In genomic region chr7:142120474-142121000, GRCh38 we compare ENCODE assay signal across 34 cellular contexts. TPM values are rescaled to one million over a fixed set of nuclear protein-coding genes. Genes with fewer than 3 reads are reported as not detected.
"Had no signal": no experiment of that assay in that cellular context is flagged by ENCODE, and none has a peak within 500 bp of the region (broad histone marks: within the 10 kb centered on the region; RNA-seq: fewer than 3 reads in every experiment).

No MANE protein-coding gene starts in this region.

- H3K9me3 Mint-ChIP-seq: activated CD4-positive, alpha-beta memory T cell treated with anti-CD3 and anti-CD28 coated beads for 36 hours; activated CD4-positive, alpha-beta T cell treated with anti-CD3 and anti-CD28 coated beads, Interleukin-2, amount 10 ng/mL, durations not matched to agents 24 days and 14 days; activated naive CD4-positive, alpha-beta T cell treated with anti-CD3 and anti-CD28 coated beads, Interleukin-2, amount 10 ng/mL, durations not matched to agents 7 days and 5 days; activated naive CD8-positive, alpha-beta T cell treated with anti-CD3 and anti-CD28 coated beads, Interleukin-2, amount 10 ng/mL, durations not matched to agents 7 days and 5 days; activated T-helper 1 cell treated with anti-CD3 and anti-CD28 coated beads, Interleukin-12 subunit alpha, Interleukin-12 subunit beta, Interleukin-2, Interleukin-4 antibody, amounts not matched to agents 30 ng/mL and 10 ng/mL and 1 ng/mL, durations not matched to agents 14 hours and 24 hours and 36 hours; brain; effector memory CD8-positive, alpha-beta T cell; naive B cell; nephron progenitor cell; stimulated activated effector memory CD8-positive, alpha-beta T cell treated with anti-CD3 and anti-CD28 coated beads, Interleukin-12 subunit alpha, Interleukin-12 subunit beta, amount 100 ng/mL, for 72 hours had no signal

- ATAC-seq: effector memory CD8-positive, alpha-beta T cell; esophagus mucosa; heart left ventricle; sciatic nerve; stimulated activated effector memory CD8-positive, alpha-beta T cell treated with anti-CD3 and anti-CD28 coated beads, Interleukin-12 subunit alpha, Interleukin-12 subunit beta, amount 100 ng/mL, for 72 hours had no signal

- DNase-seq: activated CD4-positive, alpha-beta memory T cell treated with anti-CD3 and anti-CD28 coated beads for 36 hours; activated CD4-positive, CD25-positive, alpha-beta regulatory T cell treated with anti-CD3 and anti-CD28 coated beads, Interleukin-2, amount 50 U/mL, for 72 hours; activated CD8-positive, alpha-beta memory T cell treated with anti-CD3 and anti-CD28 coated beads, Interleukin-2, amount 50 U/mL, for 4 hours; activated gamma-delta T cell; activated naive CD4-positive, alpha-beta T cell treated with anti-CD3 and anti-CD28 coated beads, Interleukin-2, amount 10 ng/mL, durations not matched to agents 7 days and 5 days; activated naive CD8-positive, alpha-beta T cell treated with anti-CD3 and anti-CD28 coated beads, Interleukin-2, amount 10 ng/mL, durations not matched to agents 7 days and 5 days; activated T-cell treated with anti-CD3 and anti-CD28 coated beads, Interleukin-2, amount 50 U/mL, for 1 hour; cortex of kidney; effector memory CD8-positive, alpha-beta T cell; foreskin fibroblast; heart left ventricle; left ventricle myocardium inferior; naive B cell; nephron progenitor cell; retina; stimulated activated CD4-positive, alpha-beta T cell treated with anti-CD3 and anti-CD28 coated beads, Interleukin-4, amount 100 ng/mL, for 24 hours; tibial artery had no signal

- H3K9me3 ChIP-seq: ascending aorta, heart left ventricle, left ventricle myocardium inferior, neutrophil, prostate gland, suprapubic skin, tibial artery had no signal

- H3K27me3 ChIP-seq: ascending aorta, heart left ventricle, neutrophil, suprapubic skin, tibial artery had no signal

- H3K4me1 ChIP-seq: ascending aorta, heart left ventricle, left ventricle myocardium inferior, prostate gland, suprapubic skin, tibial artery had no signal

- H3K27ac Mint-ChIP-seq: activated CD4-positive, alpha-beta memory T cell treated with anti-CD3 and anti-CD28 coated beads for 36 hours; activated CD4-positive, alpha-beta T cell treated with anti-CD3 and anti-CD28 coated beads, Interleukin-2, amount 10 ng/mL, durations not matched to agents 24 days and 14 days; activated naive CD4-positive, alpha-beta T cell treated with anti-CD3 and anti-CD28 coated beads, Interleukin-2, amount 10 ng/mL, durations not matched to agents 7 days and 5 days; activated naive CD8-positive, alpha-beta T cell treated with anti-CD3 and anti-CD28 coated beads, Interleukin-2, amount 10 ng/mL, durations not matched to agents 7 days and 5 days; activated T-helper 1 cell treated with anti-CD3 and anti-CD28 coated beads, Interleukin-12 subunit alpha, Interleukin-12 subunit beta, Interleukin-2, Interleukin-4 antibody, amounts not matched to agents 30 ng/mL and 10 ng/mL and 1 ng/mL, durations not matched to agents 14 hours and 24 hours and 36 hours; brain; effector memory CD8-positive, alpha-beta T cell; naive B cell; nephron progenitor cell; stimulated activated effector memory CD8-positive, alpha-beta T cell treated with anti-CD3 and anti-CD28 coated beads, Interleukin-12 subunit alpha, Interleukin-12 subunit beta, amount 100 ng/mL, for 72 hours had no signal

- H3K4me1 Mint-ChIP-seq: activated CD4-positive, alpha-beta T cell treated with anti-CD3 and anti-CD28 coated beads, Interleukin-2, amount 10 ng/mL, durations not matched to agents 24 days and 14 days; activated naive CD4-positive, alpha-beta T cell treated with anti-CD3 and anti-CD28 coated beads, Interleukin-2, amount 10 ng/mL, durations not matched to agents 7 days and 5 days; activated naive CD8-positive, alpha-beta T cell treated with anti-CD3 and anti-CD28 coated beads, Interleukin-2, amount 10 ng/mL, durations not matched to agents 7 days and 5 days; brain; naive B cell; nephron progenitor cell; stimulated activated effector memory CD8-positive, alpha-beta T cell treated with anti-CD3 and anti-CD28 coated beads, Interleukin-12 subunit alpha, Interleukin-12 subunit beta, amount 100 ng/mL, for 72 hours had no signal

- H3K4me3 Mint-ChIP-seq: activated CD4-positive, alpha-beta memory T cell treated with anti-CD3 and anti-CD28 coated beads for 36 hours; activated CD4-positive, alpha-beta T cell treated with anti-CD3 and anti-CD28 coated beads, Interleukin-2, amount 10 ng/mL, durations not matched to agents 24 days and 14 days; activated naive CD4-positive, alpha-beta T cell treated with anti-CD3 and anti-CD28 coated beads, Interleukin-2, amount 10 ng/mL, durations not matched to agents 7 days and 5 days; activated naive CD8-positive, alpha-beta T cell treated with anti-CD3 and anti-CD28 coated beads, Interleukin-2, amount 10 ng/mL, durations not matched to agents 7 days and 5 days; activated T-helper 1 cell treated with anti-CD3 and anti-CD28 coated beads, Interleukin-12 subunit alpha, Interleukin-12 subunit beta, Interleukin-2, Interleukin-4 antibody, amounts not matched to agents 30 ng/mL and 10 ng/mL and 1 ng/mL, durations not matched to agents 14 hours and 24 hours and 36 hours; brain; effector memory CD8-positive, alpha-beta T cell; naive B cell; nephron progenitor cell; stimulated activated effector memory CD8-positive, alpha-beta T cell treated with anti-CD3 and anti-CD28 coated beads, Interleukin-12 subunit alpha, Interleukin-12 subunit beta, amount 100 ng/mL, for 72 hours had no signal

- H3K4me3 ChIP-seq: ascending aorta, heart left ventricle, left ventricle myocardium inferior, prostate gland, skin epidermis, suprapubic skin, tibial artery had no signal

- H3K27me3 Mint-ChIP-seq: activated CD4-positive, alpha-beta memory T cell treated with anti-CD3 and anti-CD28 coated beads for 36 hours; activated CD4-positive, alpha-beta T cell treated with anti-CD3 and anti-CD28 coated beads, Interleukin-2, amount 10 ng/mL, durations not matched to agents 24 days and 14 days; activated naive CD4-positive, alpha-beta T cell treated with anti-CD3 and anti-CD28 coated beads, Interleukin-2, amount 10 ng/mL, durations not matched to agents 7 days and 5 days; brain; effector memory CD8-positive, alpha-beta T cell had no signal

- H3K36me3 Mint-ChIP-seq: activated CD4-positive, alpha-beta memory T cell treated with anti-CD3 and anti-CD28 coated beads for 36 hours; activated naive CD4-positive, alpha-beta T cell treated with anti-CD3 and anti-CD28 coated beads, Interleukin-2, amount 10 ng/mL, durations not matched to agents 7 days and 5 days; activated naive CD8-positive, alpha-beta T cell treated with anti-CD3 and anti-CD28 coated beads, Interleukin-2, amount 10 ng/mL, durations not matched to agents 7 days and 5 days; brain; naive B cell; stimulated activated effector memory CD8-positive, alpha-beta T cell treated with anti-CD3 and anti-CD28 coated beads, Interleukin-12 subunit alpha, Interleukin-12 subunit beta, amount 100 ng/mL, for 72 hours had no signal

- H3K36me3 ChIP-seq: ascending aorta, heart left ventricle, left ventricle myocardium inferior, neutrophil, prostate gland, suprapubic skin, tibial artery had no signal

RNA-seq across cellular contexts. Expression of gene MGAM2, which starts 9.0 kb away (rescaled TPM):
- total RNA-seq: activated CD4-positive, alpha-beta memory T cell treated with anti-CD3 and anti-CD28 coated beads for 36 hours; activated CD4-positive, alpha-beta T cell treated with anti-CD3 and anti-CD28 coated beads, Interleukin-2, amount 10 ng/mL, durations not matched to agents 24 days and 14 days; activated CD8-positive, alpha-beta memory T cell treated with anti-CD3 and anti-CD28 coated beads for 36 hours; activated naive CD8-positive, alpha-beta T cell treated with anti-CD3 and anti-CD28 coated beads, Interleukin-2, amount 10 ng/mL, durations not matched to agents 7 days and 5 days; activated T-helper 1 cell treated with anti-CD3 and anti-CD28 coated beads, Interleukin-12 subunit alpha, Interleukin-12 subunit beta, Interleukin-2, Interleukin-4 antibody, amounts not matched to agents 30 ng/mL and 10 ng/mL and 1 ng/mL, durations not matched to agents 14 hours and 24 hours and 36 hours; ascending aorta; endothelial cell of umbilical vein; left ventricle myocardium inferior; lung microvascular endothelial cell; osteocyte; T-helper 1 cell treated with Interleukin-12 subunit alpha and Interleukin-12 subunit beta and Interleukin-4 antibody, amounts not matched to agents 30 ng/mL and 1 ng/mL, for 36 hours; ureter had no signal
